ENCODE assay signal across 9 cellular contexts in the genomic region with DNA sequence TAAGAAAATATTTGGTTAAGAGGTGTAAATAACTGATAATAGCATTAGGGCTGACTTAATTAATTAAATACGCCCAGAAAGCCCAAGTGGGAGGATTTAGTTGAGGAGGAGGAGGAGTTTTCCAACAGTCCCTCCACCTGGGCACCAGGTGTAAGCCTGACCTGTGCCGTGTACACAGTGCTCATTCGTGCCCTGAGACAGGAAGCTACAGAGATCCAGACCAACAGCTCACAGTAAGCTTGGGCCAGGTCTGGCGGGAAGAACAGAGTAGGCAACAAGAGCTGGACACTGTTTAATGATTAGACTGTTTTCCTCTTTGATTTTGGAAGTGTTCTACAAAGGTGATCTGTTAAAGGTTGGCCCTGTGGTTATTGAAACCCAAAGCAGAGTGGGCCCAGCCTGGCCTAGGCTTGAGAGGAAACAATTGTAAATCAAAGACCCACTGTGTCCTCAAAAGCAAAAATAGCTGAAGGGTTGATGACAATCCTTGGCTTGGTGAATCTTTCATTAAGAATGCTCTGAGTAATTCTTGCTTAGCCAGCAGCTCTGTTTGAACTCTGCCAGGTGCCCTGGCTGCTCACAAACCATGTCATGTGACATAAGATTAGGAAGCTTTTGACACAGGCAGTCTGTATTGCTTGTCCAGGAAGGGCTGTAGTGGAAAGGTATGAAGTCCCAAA. TPM values are rescaled to one million over a fixed set of nuclear protein-coding genes. Genes with fewer than 3 reads are reported as not detected.
A peak's percentile ranks its signal among the peaks of the same experiment; 100 is the strongest.
DNase-seq lines count a peak whose midpoint lies in the region; ATAC-seq, FAIRE-seq and TF ChIP-seq lines count a peak whose summit lies in the region.
"Had no signal": no experiment of that assay in that cellular context is flagged by ENCODE, and none has a peak within 500 bp of the region (broad histone marks: within the 10 kb centered on the region; RNA-seq: fewer than 3 reads in every experiment).

No MANE protein-coding gene starts in this region.

- no peak for TF ChIP-seq POLR2A in heart left ventricle (IDR thresholded peaks at IDR 0.05)

- no peak overlapping the region for H3K4me3 ChIP-seq in heart left ventricle

- H3K4me3 Mint-ChIP-seq in activated T-cell treated with anti-CD3 and anti-CD28 coated beads, Interleukin-2, amount 50 U/mL, for 24 hours = no peak overlapping the region
- no peak overlapping the region for H3K4me3 Mint-ChIP-seq in stimulated activated naive B cell treated with anti-CD40 and anti-IgM and Interleukin-4, amounts not matched to agents 10 μg/mL and 1 μg/mL and 100 μg/mL, for 72 hours

- H3K9me3 Mint-ChIP-seq in activated T-cell treated with anti-CD3 and anti-CD28 coated beads, Interleukin-2, amount 50 U/mL, for 24 hours = peaks cover 4% of the 10 kb centered on the region
- H3K9me3 Mint-ChIP-seq in stimulated activated naive B cell treated with anti-CD40 and anti-IgM and Interleukin-4, amounts not matched to agents 10 μg/mL and 1 μg/mL and 100 μg/mL, for 72 hours = peaks cover 2 to 4% of the 10 kb centered on the region in 2 donors

- TF ChIP-seq CTCF in heart left ventricle (IDR thresholded peaks at IDR 0.05) (no peak), D721Med (IDR thresholded peaks at IDR 0.05; ENCODE audit: insufficient read depth, missing control alignments) (no peak)

- no peaks in the 10 kb centered on the region for H3K36me3 ChIP-seq in heart left ventricle

- WGBS in heart left ventricle, 4 donors = 91 to 92% (median 92%) methylated on average over 4 of the region's 4 CpGs

- DNase-seq in activated T-cell treated with anti-CD3 and anti-CD28 coated beads, Interleukin-2, amount 50 U/mL, for 24 hours = no peak
- no peak for DNase-seq in activated T-cell treated with anti-CD3 and anti-CD28 coated beads, Interleukin-2, amount 50 U/mL, for 48 hours
- DNase-seq in SW 1271 (lab: John Stamatoyannopoulos, UW) = peak; percentile 7 to 24
- no peak for DNase-seq in heart left ventricle
- no peak for DNase-seq in stimulated activated naive B cell treated with anti-CD40 and anti-IgM and Interleukin-4, amounts not matched to agents 10 μg/mL and 1 μg/mL and 100 μg/mL, for 72 hours
- no peak for DNase-seq in NCI-H2227 (lab: John Stamatoyannopoulos, UW; ENCODE audit: unreplicated experiment)
- DNase-seq in D721Med (ENCODE audit: insufficient read length, low spot score) = no peak
- DNase-seq: NCI-H187 treated with DMSO at 0.1 percent for 48 hours had no signal

- no peaks in the 10 kb centered on the region for H3K9me3 ChIP-seq in heart left ventricle

- H3K36me3 Mint-ChIP-seq in activated T-cell treated with anti-CD3 and anti-CD28 coated beads, Interleukin-2, amount 50 U/mL, for 24 hours (ENCODE audit: low read depth) = peaks cover 16% of the 10 kb centered on the region
- peaks cover 8 to 14% of the 10 kb centered on the region in 2 donors for H3K36me3 Mint-ChIP-seq in stimulated activated naive B cell treated with anti-CD40 and anti-IgM and Interleukin-4, amounts not matched to agents 10 μg/mL and 1 μg/mL and 100 μg/mL, for 72 hours

- H3K4me1 ChIP-seq in heart left ventricle = peaks cover 0 to 70% (median 15%) of the 10 kb centered on the region in 12 donors

- H3K27ac Mint-ChIP-seq in activated T-cell treated with anti-CD3 and anti-CD28 coated beads, Interleukin-2, amount 50 U/mL, for 24 hours = peak overlapping the region; percentile 44
- no peak overlapping the region for H3K27ac Mint-ChIP-seq in stimulated activated naive B cell treated with anti-CD40 and anti-IgM and Interleukin-4, amounts not matched to agents 10 μg/mL and 1 μg/mL and 100 μg/mL, for 72 hours

- ATAC-seq in heart left ventricle (peak in 3 of 4 donors; percentile 69 to 78 (median 70)), HG03135 (IDR thresholded peaks at IDR 0.05; ENCODE audit: unreplicated experiment) (no peak)
- peak; percentile 23 to 36 for ATAC-seq in stimulated activated naive B cell treated with anti-CD40 and anti-IgM and Interleukin-4, amounts not matched to agents 10 μg/mL and 1 μg/mL and 100 μg/mL, for 72 hours (replicated peaks)

- no peaks in the 10 kb centered on the region for H3K27me3 Mint-ChIP-seq in activated T-cell treated with anti-CD3 and anti-CD28 coated beads, Interleukin-2, amount 50 U/mL, for 24 hours
- no peaks in the 10 kb centered on the region for H3K27me3 Mint-ChIP-seq in stimulated activated naive B cell treated with anti-CD40 and anti-IgM and Interleukin-4, amounts not matched to agents 10 μg/mL and 1 μg/mL and 100 μg/mL, for 72 hours

- intact Hi-C loops in heart left ventricle (cut with DNase I) = no loop called here

- no peak for FAIRE-seq in D721Med (lab: Jason Lieb, UNC)

- peaks cover 70% of the 10 kb centered on the region for H3K4me1 Mint-ChIP-seq in activated T-cell treated with anti-CD3 and anti-CD28 coated beads, Interleukin-2, amount 50 U/mL, for 24 hours (ENCODE audit: low read depth)
- H3K4me1 Mint-ChIP-seq in stimulated activated naive B cell treated with anti-CD40 and anti-IgM and Interleukin-4, amounts not matched to agents 10 μg/mL and 1 μg/mL and 100 μg/mL, for 72 hours = peaks cover 39 to 64% of the 10 kb centered on the region in 2 donors

- no peaks in the 10 kb centered on the region for H3K27me3 ChIP-seq in heart left ventricle

- no peak overlapping the region for H3K27ac ChIP-seq in heart left ventricle

RNA-seq across cellular contexts. Expression of gene SQOR, which starts 13.8 kb away (rescaled TPM):
- total RNA-seq in heart left ventricle = 10 to 100 TPM; 14.8 to 60.9 (median 18.5) TPM
- polyA plus RNA-seq in heart left ventricle = 10 to 100 TPM in 1 of 2 donors, 1 to 10 TPM in 1; 9.5 to 13.5 TPM

Comparison
In these comparisons a context has a peak if more than half of its experiments do, and no peak if none do; other contexts are left out.
1. DNase-seq: peak in SW 1271 (2 of 2); none in activated T-cell treated with anti-CD3 and anti-CD28 coated beads, Interleukin-2, amount 50 U/mL, for 24 hours (single experiment), activated T-cell treated with anti-CD3 and anti-CD28 coated beads, Interleukin-2, amount 50 U/mL, for 48 hours (0 of 2), heart left ventricle (0 of 5), stimulated activated naive B cell treated with anti-CD40 and anti-IgM and Interleukin-4, amounts not matched to agents 10 μg/mL and 1 μg/mL and 100 μg/mL, for 72 hours (single experiment), NCI-H2227 (single experiment) and D721Med (single experiment).